1 cellular context compared by ENCODE assay signal in the genomic region with DNA sequence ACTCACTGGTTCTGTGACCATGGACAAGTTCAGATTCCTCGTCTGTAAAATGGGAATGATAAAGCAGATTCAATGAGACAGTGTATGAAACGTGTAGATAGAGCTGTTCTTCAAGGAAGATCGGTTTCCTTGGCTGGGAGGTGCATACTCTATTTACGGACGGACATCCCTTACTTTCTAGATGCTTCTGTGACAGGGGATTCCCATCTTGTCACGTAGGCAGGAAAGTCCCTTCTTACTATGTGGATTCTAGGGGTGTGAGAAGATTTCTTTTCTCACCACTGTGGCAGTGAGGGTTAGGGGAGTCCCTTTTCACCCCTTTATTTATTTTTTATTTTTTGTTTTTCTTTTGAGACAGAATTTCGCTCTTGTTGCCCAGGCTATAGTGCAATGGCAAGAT.
TF ChIP-seq lines count a peak whose summit lies in the region.

No MANE protein-coding gene starts in this region.

TF ChIP-seq in HepG2, 621 proteins besides CTCF, POLR2A, EP300 and RAD21:
- no peak for TF ChIP-seq ZNF792 (CRISPR knock-in tag; IDR thresholded peaks at IDR 0.05)
- TF ChIP-seq THAP9 (CRISPR knock-in tag; IDR thresholded peaks at IDR 0.05; ENCODE audit: borderline replicate concordance) = no peak
- no peak for TF ChIP-seq DMAP1 (CRISPR knock-in tag; IDR thresholded peaks at IDR 0.05)
- no peak for TF ChIP-seq ZNF784 (CRISPR knock-in tag; IDR thresholded peaks at IDR 0.05; ENCODE audit: borderline replicate concordance)
- TF ChIP-seq ATF7-NPFF (CRISPR knock-in tag; IDR thresholded peaks at IDR 0.05; ENCODE audit: low read depth) = no peak
- TF ChIP-seq BRD4 (CRISPR knock-in tag; IDR thresholded peaks at IDR 0.05) = no peak
- no peak for TF ChIP-seq MEF2D (CRISPR knock-in tag; IDR thresholded peaks at IDR 0.05)
- TF ChIP-seq NCOA2 (CRISPR knock-in tag; IDR thresholded peaks at IDR 0.05) = no peak
- TF ChIP-seq HOXA7 (CRISPR knock-in tag; IDR thresholded peaks at IDR 0.05) = no peak
- no peak for TF ChIP-seq ZNF343 (CRISPR knock-in tag; IDR thresholded peaks at IDR 0.05)
- TF ChIP-seq, protein P1, sequence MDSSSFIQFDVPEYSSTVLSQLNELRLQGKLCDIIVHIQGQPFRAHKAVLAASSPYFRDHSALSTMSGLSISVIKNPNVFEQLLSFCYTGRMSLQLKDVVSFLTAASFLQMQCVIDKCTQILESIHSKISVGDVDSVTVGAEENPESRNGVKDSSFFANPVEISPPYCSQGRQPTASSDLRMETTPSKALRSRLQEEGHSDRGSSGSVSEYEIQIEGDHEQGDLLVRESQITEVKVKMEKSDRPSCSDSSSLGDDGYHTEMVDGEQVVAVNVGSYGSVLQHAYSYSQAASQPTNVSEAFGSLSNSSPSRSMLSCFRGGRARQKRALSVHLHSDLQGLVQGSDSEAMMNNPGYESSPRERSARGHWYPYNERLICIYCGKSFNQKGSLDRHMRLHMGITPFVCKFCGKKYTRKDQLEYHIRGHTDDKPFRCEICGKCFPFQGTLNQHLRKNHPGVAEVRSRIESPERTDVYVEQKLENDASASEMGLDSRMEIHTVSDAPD (CRISPR knock-in tag; IDR thresholded peaks at IDR 0.05) = no peak
- no peak for TF ChIP-seq ZNF235 (CRISPR knock-in tag; IDR thresholded peaks at IDR 0.05; ENCODE audit: borderline replicate concordance)
- TF ChIP-seq, protein P2, sequence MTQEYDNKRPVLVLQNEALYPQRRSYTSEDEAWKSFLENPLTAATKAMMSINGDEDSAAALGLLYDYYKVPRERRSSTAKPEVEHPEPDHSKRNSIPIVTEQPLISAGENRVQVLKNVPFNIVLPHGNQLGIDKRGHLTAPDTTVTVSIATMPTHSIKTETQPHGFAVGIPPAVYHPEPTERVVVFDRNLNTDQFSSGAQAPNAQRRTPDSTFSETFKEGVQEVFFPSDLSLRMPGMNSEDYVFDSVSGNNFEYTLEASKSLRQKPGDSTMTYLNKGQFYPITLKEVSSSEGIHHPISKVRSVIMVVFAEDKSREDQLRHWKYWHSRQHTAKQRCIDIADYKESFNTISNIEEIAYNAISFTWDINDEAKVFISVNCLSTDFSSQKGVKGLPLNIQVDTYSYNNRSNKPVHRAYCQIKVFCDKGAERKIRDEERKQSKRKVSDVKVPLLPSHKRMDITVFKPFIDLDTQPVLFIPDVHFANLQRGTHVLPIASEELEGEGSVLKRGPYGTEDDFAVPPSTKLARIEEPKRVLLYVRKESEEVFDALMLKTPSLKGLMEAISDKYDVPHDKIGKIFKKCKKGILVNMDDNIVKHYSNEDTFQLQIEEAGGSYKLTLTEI (CRISPR knock-in tag; conservative IDR thresholded peaks at IDR 0.05) = no peak
- TF ChIP-seq ZNF597 (CRISPR knock-in tag; IDR thresholded peaks at IDR 0.05) = no peak
- TF ChIP-seq PAWR (CRISPR knock-in tag; IDR thresholded peaks at IDR 0.05; ENCODE audit: borderline replicate concordance) = no peak
